Comparison of ENCODE assay signal across 24 cellular contexts in the genomic region with DNA sequence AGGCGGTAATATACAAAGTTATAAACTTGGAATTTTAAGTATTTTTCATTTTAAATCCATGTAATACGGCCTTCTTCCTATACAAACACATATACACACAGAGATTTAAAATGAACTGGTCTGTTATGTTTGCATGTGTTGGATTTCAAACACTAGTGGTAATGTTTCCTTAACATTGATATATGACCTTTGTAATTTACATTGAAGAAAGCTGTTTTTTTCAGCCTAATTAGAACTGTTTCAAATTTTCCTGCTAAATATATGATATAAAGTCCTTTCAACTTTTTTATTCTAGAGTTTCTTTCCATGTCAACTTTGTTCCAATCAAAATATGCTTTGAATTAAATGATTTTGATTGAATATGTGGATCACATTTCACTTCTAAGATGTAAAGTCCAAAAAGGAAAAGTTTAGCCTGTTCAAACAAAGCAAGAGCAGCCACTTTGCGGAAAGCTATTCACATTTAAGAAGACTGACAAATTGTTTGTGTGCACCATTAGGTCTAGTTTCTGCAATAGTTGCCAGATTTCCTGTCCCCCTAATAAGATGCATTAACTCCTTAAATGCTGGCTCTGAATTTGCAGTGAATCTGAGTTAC.
"Had no signal": no experiment of that assay in that cellular context is flagged by ENCODE, and none has a peak within 500 bp of the region (broad histone marks: within the 10 kb centered on the region; RNA-seq: fewer than 3 reads in every experiment).

No MANE protein-coding gene starts in this region.

- FAIRE-seq: TTC549 had no signal

- H3K4me3 ChIP-seq: mucosa of descending colon, spleen, thoracic aorta had no signal

- DNase-seq: activated CD4-positive, alpha-beta T cell treated with anti-CD3 and anti-CD28 coated beads, Interleukin-2, amount 10 ng/mL, durations not matched to agents 7 days and 5 days; activated CD4-positive, CD25-positive, alpha-beta regulatory T cell treated with anti-CD3 and anti-CD28 coated beads, Interleukin-2, amount 50 U/mL, for 72 hours; activated CD8-positive, alpha-beta memory T cell treated with anti-CD3 and anti-CD28 coated beads, Interleukin-2, amount 10 ng/mL, durations not matched to agents 7 days and 5 days; activated CD8-positive, alpha-beta T cell treated with anti-CD3 and anti-CD28 coated beads for 36 hours; activated gamma-delta T cell; activated T-cell treated with anti-CD3 and anti-CD28 coated beads for 4 hours; aorta; effector CD4-positive, alpha-beta T cell; foreskin keratinocyte; hippocampal formation; mesenchymal stem cell; mucosa of descending colon; nephron progenitor cell; retina; spleen; stimulated activated CD4-positive, alpha-beta T cell treated with anti-CD3 and anti-CD28 coated beads, Interleukin-4, amount 100 ng/mL, for 1 hour; stimulated activated naive CD4-positive, alpha-beta T cell treated with Interleukin-2 at 50 U/mL for 16 hours; WERI-Rb-1 had no signal

- H3K9me3 ChIP-seq: mucosa of descending colon, spleen, thoracic aorta had no signal

- H3K4me1 ChIP-seq: foreskin keratinocyte, spleen had no signal

- H3K27ac Mint-ChIP-seq: activated CD4-positive, alpha-beta T cell treated with anti-CD3 and anti-CD28 coated beads, Interleukin-2, amount 10 ng/mL, durations not matched to agents 7 days and 5 days; activated CD8-positive, alpha-beta memory T cell treated with anti-CD3 and anti-CD28 coated beads, Interleukin-2, amount 10 ng/mL, durations not matched to agents 7 days and 5 days; activated CD8-positive, alpha-beta T cell treated with anti-CD3 and anti-CD28 coated beads for 36 hours; activated naive CD4-positive, alpha-beta T cell treated with anti-CD3 and anti-CD28 coated beads, Interleukin-2, amount 50 U/mL, for 24 hours; brain; dendritic cell treated with granulocyte-macrophage colony-stimulating factor and Interleukin-4, amounts not matched to agents 40 ng/mL and 50 ng/mL, for 4 days; nephron progenitor cell; progenitor cell of endocrine pancreas had no signal

- H3K27me3 ChIP-seq: foreskin keratinocyte, spleen had no signal

- H3K36me3 ChIP-seq: spleen, thoracic aorta, WERI-Rb-1 had no signal

- H3K4me1 Mint-ChIP-seq: activated CD4-positive, alpha-beta T cell treated with anti-CD3 and anti-CD28 coated beads, Interleukin-2, amount 10 ng/mL, durations not matched to agents 7 days and 5 days; activated CD8-positive, alpha-beta memory T cell treated with anti-CD3 and anti-CD28 coated beads, Interleukin-2, amount 10 ng/mL, durations not matched to agents 7 days and 5 days; activated naive CD4-positive, alpha-beta T cell treated with anti-CD3 and anti-CD28 coated beads, Interleukin-2, amount 50 U/mL, for 24 hours had no signal

- H3K27me3 Mint-ChIP-seq: activated CD4-positive, alpha-beta T cell treated with anti-CD3 and anti-CD28 coated beads, Interleukin-2, amount 10 ng/mL, durations not matched to agents 7 days and 5 days; activated CD8-positive, alpha-beta memory T cell treated with anti-CD3 and anti-CD28 coated beads, Interleukin-2, amount 10 ng/mL, durations not matched to agents 7 days and 5 days; activated CD8-positive, alpha-beta T cell treated with anti-CD3 and anti-CD28 coated beads for 36 hours; activated naive CD4-positive, alpha-beta T cell treated with anti-CD3 and anti-CD28 coated beads, Interleukin-2, amount 50 U/mL, for 24 hours; dendritic cell treated with granulocyte-macrophage colony-stimulating factor and Interleukin-4, amounts not matched to agents 40 ng/mL and 50 ng/mL, for 4 days; progenitor cell of endocrine pancreas had no signal

- H3K4me3 Mint-ChIP-seq: activated CD4-positive, alpha-beta T cell treated with anti-CD3 and anti-CD28 coated beads, Interleukin-2, amount 10 ng/mL, durations not matched to agents 7 days and 5 days; activated CD8-positive, alpha-beta memory T cell treated with anti-CD3 and anti-CD28 coated beads, Interleukin-2, amount 10 ng/mL, durations not matched to agents 7 days and 5 days; activated CD8-positive, alpha-beta T cell treated with anti-CD3 and anti-CD28 coated beads for 36 hours; activated naive CD4-positive, alpha-beta T cell treated with anti-CD3 and anti-CD28 coated beads, Interleukin-2, amount 50 U/mL, for 24 hours; brain; dendritic cell treated with granulocyte-macrophage colony-stimulating factor and Interleukin-4, amounts not matched to agents 40 ng/mL and 50 ng/mL, for 4 days; nephron progenitor cell had no signal

- H3K27ac ChIP-seq: foreskin keratinocyte, spleen, thoracic aorta, WERI-Rb-1 had no signal

- H3K36me3 Mint-ChIP-seq: activated CD8-positive, alpha-beta memory T cell treated with anti-CD3 and anti-CD28 coated beads, Interleukin-2, amount 10 ng/mL, durations not matched to agents 7 days and 5 days; brain had no signal

- H3K9me3 Mint-ChIP-seq: activated CD4-positive, alpha-beta T cell treated with anti-CD3 and anti-CD28 coated beads, Interleukin-2, amount 10 ng/mL, durations not matched to agents 7 days and 5 days; activated CD8-positive, alpha-beta T cell treated with anti-CD3 and anti-CD28 coated beads for 36 hours; activated naive CD4-positive, alpha-beta T cell treated with anti-CD3 and anti-CD28 coated beads, Interleukin-2, amount 50 U/mL, for 24 hours; brain; dendritic cell treated with granulocyte-macrophage colony-stimulating factor and Interleukin-4, amounts not matched to agents 40 ng/mL and 50 ng/mL, for 4 days; nephron progenitor cell had no signal

- ATAC-seq: activated CD8-positive, alpha-beta memory T cell treated with anti-CD3 and anti-CD28 coated beads, Interleukin-2, amount 10 ng/mL, durations not matched to agents 7 days and 5 days; activated CD8-positive, alpha-beta T cell treated with anti-CD3 and anti-CD28 coated beads for 36 hours; foreskin keratinocyte; mucosa of descending colon had no signal
